In the genomic region with DNA sequence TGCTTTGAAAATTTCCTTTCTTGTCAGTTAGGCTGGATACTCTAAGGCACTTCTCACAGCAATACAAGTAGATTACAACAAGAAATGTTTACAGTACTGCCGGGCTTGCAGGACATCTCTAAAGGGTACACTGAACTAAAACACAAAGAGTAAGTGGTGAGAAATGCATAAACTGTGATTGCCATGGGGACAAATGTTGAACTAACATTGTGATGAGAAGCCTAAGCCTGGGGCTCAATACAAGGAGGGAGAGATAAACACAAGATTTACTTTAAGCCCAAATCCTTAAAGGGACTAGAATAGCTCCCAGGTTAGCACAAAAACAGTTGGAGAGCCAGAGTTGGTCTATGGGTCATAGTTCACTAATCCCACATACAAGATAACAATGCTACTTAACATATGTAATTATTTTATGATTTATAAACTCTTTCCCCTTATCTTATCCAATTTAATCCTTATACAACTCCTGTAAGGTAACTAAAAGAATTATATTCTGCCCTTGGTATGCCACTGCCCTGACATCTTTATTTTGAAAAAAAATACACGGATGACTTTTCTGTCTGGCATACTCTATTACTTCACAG, we compare ENCODE assay signal across 14 cellular contexts.
DNase-seq lines count a peak whose midpoint lies in the region; TF ChIP-seq lines count a peak whose summit lies in the region.
"Had no signal": no experiment of that assay in that cellular context is flagged by ENCODE, and none has a peak within 500 bp of the region (broad histone marks: within the 10 kb centered on the region; RNA-seq: fewer than 3 reads in every experiment).

No MANE protein-coding gene starts in this region.

- H3K4me1 ChIP-seq in SJSA1 (replicated peaks) (peaks cover 29% of the 10 kb centered on the region), liver (ENCODE audit: control insufficient read depth in 4 of 4, insufficient read depth in 4 of 4, low read length in 3 of 4) (peaks cover 0 to 34% (median 12%) of the 10 kb centered on the region in 4 donors)

- H3K36me3 ChIP-seq in SJSA1 = no peaks in the 10 kb centered on the region
- no peaks in the 10 kb centered on the region for H3K36me3 ChIP-seq in liver (ENCODE audit: control insufficient read depth in 4 of 4, insufficient read depth in 3 of 4, low read depth in 1 of 4, low read length in 3 of 4)
- H3K36me3 ChIP-seq: BLaER1 treated with 17β-estradiol and CSF1 and Interleukin-3, amounts not matched to agents 10 nM and 100 nM had no signal

- H3K9ac ChIP-seq in liver (ENCODE audit: low read depth in 1 of 2, low read length in 2 of 2) = no peak overlapping the region
- H3K9ac ChIP-seq: BLaER1 treated with 17β-estradiol and CSF1 and Interleukin-3, amounts not matched to agents 10 nM and 100 nM had no signal

- H3K27ac ChIP-seq in SJSA1 = peak overlapping the region; percentile 60
- peak overlapping the region; percentile 25 to 87 for H3K27ac ChIP-seq in liver (ENCODE audit: low read depth in 1 of 2, low read length in 2 of 2)
- H3K27ac ChIP-seq: BLaER1 treated with 17β-estradiol and CSF1 and Interleukin-3, amounts not matched to agents 10 nM and 100 nM had no signal

- TF ChIP-seq RAD21 in liver (IDR thresholded peaks at IDR 0.05) = no peak

- 57% methylated on average over 2 of the region's 2 CpGs for WGBS in liver

- H3K4me3 ChIP-seq in SJSA1 (no peak overlapping the region), liver (ENCODE audit: low read depth in 1 of 3, low read length in 3 of 3) (no peak overlapping the region)
- H3K4me3 ChIP-seq: BLaER1 treated with 17β-estradiol and CSF1 and Interleukin-3, amounts not matched to agents 10 nM and 100 nM had no signal

- H3K27me3 ChIP-seq in SJSA1 (replicated peaks) (no peaks in the 10 kb centered on the region), liver (ENCODE audit: control insufficient read depth in 4 of 4, insufficient read depth in 4 of 4, low read length in 3 of 4) (no peaks in the 10 kb centered on the region)
- H3K27me3 ChIP-seq: BLaER1 treated with 17β-estradiol and CSF1 and Interleukin-3, amounts not matched to agents 10 nM and 100 nM had no signal

- H3K9me3 ChIP-seq in SJSA1 (replicated peaks) (no peaks in the 10 kb centered on the region), liver (ENCODE audit: control insufficient read depth in 4 of 4, low read length in 3 of 4) (no peaks in the 10 kb centered on the region)
- H3K9me3 ChIP-seq: BLaER1 treated with 17β-estradiol and CSF1 and Interleukin-3, amounts not matched to agents 10 nM and 100 nM had no signal

- TF ChIP-seq CTCF in liver (IDR thresholded peaks at IDR 0.05; ENCODE audit: low read depth, low read length, missing input control) = no peak

- peak; percentile 45 for DNase-seq in H4 (ENCODE audit: low spot score)
- peak in 1 of 2 experiments; percentile 57 for DNase-seq in SJSA1 (ENCODE audit: low read depth in 1 of 2, low spot score in 2 of 2)
- peak; percentile 43 for DNase-seq in renal cortical epithelial cell (ENCODE audit: low read depth)
- DNase-seq in NCI-H526 (lab: John Stamatoyannopoulos, UW) = no peak
- no peak for DNase-seq in activated CD4-positive, alpha-beta T cell treated with anti-CD3 and anti-CD28 coated beads, Interleukin-2, amount 50 U/mL, for 4 hours
- no peak for DNase-seq in NCI-H1092 (lab: John Stamatoyannopoulos, UW)
- DNase-seq in cerebellar cortex (ENCODE audit: low spot score) = no peak
- DNase-seq: 8988T, EL, IMR-90, NCI-H1436 treated with DMSO at 0.1 percent for 48 hours, Right ventricle myocardium superior had no signal

TF ChIP-seq in liver, 16 proteins besides CTCF, POLR2A, EP300 and RAD21:
- TF ChIP-seq HNF4A (conservative IDR thresholded peaks at IDR 0.05) (no peak), FOXA1 (IDR thresholded peaks at IDR 0.05) (no peak), TAF1 (conservative IDR thresholded peaks at IDR 0.05) (no peak), EGR1 (IDR thresholded peaks at IDR 0.05; ENCODE audit: low read depth in 2 of 2) (no peak), JUND (IDR thresholded peaks at IDR 0.05) (no peak)
- TF ChIP-seq, protein P1, sequence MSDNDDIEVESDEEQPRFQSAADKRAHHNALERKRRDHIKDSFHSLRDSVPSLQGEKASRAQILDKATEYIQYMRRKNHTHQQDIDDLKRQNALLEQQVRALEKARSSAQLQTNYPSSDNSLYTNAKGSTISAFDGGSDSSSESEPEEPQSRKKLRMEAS (IDR thresholded peaks at IDR 0.05) = no peak
TF ChIP-seq in liver: peak in this region for 0.

Comparison
In these comparisons a context has a peak if more than half of its experiments do, and no peak if none do; other contexts are left out.
1. DNase-seq: peak in H4 (single experiment) and renal cortical epithelial cell (single experiment); none in NCI-H526 (0 of 2), activated CD4-positive, alpha-beta T cell treated with anti-CD3 and anti-CD28 coated beads, Interleukin-2, amount 50 U/mL, for 4 hours (0 of 2), NCI-H1092 (single experiment) and cerebellar cortex (single experiment).